ENCODE assay signal across 1 cellular context in the genomic region with DNA sequence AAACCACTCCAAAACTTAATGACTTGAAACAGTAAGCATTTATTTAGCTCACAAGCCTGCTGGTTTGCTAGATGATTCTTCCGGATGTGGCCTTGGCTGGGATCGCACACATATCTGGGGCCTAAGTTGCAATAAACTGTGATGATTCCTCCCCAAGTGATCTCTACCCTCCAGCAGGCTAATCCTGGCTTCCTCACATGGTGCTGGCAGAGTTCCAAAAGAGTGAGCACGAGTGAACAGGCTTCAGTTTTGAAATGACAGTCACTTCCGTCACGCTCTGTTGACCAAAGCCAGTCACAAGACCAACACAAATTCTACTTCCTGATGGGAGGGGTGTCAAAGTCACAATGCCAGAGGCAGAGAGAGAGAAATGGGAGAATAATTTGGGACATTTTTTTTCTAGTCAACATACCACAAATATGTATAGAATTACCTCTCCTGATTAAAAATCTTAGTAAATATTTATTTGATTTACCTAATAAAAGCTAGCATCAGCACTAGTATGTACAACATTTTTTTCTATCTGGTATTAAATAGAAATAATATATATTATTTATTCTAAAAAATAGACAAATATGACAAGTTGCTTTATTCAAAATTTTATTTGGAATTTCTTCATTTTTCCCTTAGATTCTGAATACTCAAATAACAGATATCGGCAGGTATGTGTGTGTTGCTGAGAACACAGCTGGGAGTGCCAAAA.
TF ChIP-seq lines count a peak whose summit lies in the region.

No MANE protein-coding gene starts in this region.

TF ChIP-seq in GM12878, 131 proteins besides CTCF, POLR2A, EP300 and RAD21 (continued from another document and continues in another):
- TF ChIP-seq, protein P1, sequence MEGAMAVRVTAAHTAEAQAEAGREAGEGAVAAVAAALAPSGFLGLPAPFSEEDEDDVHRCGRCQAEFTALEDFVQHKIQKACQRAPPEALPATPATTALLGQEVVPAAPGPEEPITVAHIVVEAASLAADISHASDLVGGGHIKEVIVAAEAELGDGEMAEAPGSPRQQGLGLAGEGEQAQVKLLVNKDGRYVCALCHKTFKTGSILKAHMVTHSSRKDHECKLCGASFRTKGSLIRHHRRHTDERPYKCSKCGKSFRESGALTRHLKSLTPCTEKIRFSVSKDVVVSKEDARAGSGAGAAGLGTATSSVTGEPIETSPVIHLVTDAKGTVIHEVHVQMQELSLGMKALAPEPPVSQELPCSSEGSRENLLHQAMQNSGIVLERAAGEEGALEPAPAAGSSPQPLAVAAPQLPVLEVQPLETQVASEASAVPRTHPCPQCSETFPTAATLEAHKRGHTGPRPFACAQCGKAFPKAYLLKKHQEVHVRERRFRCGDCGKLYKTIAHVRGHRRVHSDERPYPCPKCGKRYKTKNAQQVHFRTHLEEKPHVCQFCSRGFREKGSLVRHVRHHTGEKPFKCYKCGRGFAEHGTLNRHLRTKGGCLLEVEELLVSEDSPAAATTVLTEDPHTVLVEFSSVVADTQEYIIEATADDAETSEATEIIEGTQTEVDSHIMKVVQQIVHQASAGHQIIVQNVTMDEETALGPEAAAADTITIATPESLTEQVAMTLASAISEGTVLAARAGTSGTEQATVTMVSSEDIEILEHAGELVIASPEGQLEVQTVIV (IDR thresholded peaks at IDR 0.05; ENCODE audit: borderline replicate concordance, partially characterized antibody): no peak
- TF ChIP-seq, protein P2, sequence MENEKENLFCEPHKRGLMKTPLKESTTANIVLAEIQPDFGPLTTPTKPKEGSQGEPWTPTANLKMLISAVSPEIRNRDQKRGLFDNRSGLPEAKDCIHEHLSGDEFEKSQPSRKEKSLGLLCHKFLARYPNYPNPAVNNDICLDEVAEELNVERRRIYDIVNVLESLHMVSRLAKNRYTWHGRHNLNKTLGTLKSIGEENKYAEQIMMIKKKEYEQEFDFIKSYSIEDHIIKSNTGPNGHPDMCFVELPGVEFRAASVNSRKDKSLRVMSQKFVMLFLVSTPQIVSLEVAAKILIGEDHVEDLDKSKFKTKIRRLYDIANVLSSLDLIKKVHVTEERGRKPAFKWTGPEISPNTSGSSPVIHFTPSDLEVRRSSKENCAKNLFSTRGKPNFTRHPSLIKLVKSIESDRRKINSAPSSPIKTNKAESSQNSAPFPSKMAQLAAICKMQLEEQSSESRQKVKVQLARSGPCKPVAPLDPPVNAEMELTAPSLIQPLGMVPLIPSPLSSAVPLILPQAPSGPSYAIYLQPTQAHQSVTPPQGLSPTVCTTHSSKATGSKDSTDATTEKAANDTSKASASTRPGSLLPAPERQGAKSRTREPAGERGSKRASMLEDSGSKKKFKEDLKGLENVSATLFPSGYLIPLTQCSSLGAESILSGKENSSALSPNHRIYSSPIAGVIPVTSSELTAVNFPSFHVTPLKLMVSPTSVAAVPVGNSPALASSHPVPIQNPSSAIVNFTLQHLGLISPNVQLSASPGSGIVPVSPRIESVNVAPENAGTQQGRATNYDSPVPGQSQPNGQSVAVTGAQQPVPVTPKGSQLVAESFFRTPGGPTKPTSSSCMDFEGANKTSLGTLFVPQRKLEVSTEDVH (IDR thresholded peaks at IDR 0.05; ENCODE audit: low read depth, partially characterized antibody): no peak
- TF ChIP-seq, protein P3, sequence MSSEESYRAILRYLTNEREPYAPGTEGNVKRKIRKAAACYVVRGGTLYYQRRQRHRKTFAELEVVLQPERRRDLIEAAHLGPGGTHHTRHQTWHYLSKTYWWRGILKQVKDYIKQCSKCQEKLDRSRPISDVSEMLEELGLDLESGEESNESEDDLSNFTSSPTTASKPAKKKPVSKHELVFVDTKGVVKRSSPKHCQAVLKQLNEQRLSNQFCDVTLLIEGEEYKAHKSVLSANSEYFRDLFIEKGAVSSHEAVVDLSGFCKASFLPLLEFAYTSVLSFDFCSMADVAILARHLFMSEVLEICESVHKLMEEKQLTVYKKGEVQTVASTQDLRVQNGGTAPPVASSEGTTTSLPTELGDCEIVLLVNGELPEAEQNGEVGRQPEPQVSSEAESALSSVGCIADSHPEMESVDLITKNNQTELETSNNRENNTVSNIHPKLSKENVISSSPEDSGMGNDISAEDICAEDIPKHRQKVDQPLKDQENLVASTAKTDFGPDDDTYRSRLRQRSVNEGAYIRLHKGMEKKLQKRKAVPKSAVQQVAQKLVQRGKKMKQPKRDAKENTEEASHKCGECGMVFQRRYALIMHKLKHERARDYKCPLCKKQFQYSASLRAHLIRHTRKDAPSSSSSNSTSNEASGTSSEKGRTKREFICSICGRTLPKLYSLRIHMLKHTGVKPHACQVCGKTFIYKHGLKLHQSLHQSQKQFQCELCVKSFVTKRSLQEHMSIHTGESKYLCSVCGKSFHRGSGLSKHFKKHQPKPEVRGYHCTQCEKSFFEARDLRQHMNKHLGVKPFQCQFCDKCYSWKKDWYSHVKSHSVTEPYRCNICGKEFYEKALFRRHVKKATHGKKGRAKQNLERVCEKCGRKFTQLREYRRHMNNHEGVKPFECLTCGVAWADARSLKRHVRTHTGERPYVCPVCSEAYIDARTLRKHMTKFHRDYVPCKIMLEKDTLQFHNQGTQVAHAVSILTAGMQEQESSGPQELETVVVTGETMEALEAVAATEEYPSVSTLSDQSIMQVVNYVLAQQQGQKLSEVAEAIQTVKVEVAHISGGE (CRISPR knock-in tag; IDR thresholded peaks at IDR 0.05): no peak
- peak; percentile 40; the same call in 1 of the 2 replicates for TF ChIP-seq EED (IDR thresholded peaks at IDR 0.05; ENCODE audit: low read depth)
- TF ChIP-seq RELA (IDR thresholded peaks at IDR 0.05; ENCODE audit: borderline replicate concordance, partially characterized antibody): no peak
- TF ChIP-seq, protein P4, sequence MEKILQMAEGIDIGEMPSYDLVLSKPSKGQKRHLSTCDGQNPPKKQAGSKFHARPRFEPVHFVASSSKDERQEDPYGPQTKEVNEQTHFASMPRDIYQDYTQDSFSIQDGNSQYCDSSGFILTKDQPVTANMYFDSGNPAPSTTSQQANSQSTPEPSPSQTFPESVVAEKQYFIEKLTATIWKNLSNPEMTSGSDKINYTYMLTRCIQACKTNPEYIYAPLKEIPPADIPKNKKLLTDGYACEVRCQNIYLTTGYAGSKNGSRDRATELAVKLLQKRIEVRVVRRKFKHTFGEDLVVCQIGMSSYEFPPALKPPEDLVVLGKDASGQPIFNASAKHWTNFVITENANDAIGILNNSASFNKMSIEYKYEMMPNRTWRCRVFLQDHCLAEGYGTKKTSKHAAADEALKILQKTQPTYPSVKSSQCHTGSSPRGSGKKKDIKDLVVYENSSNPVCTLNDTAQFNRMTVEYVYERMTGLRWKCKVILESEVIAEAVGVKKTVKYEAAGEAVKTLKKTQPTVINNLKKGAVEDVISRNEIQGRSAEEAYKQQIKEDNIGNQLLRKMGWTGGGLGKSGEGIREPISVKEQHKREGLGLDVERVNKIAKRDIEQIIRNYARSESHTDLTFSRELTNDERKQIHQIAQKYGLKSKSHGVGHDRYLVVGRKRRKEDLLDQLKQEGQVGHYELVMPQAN (conservative IDR thresholded peaks at IDR 0.05): no peak
- TF ChIP-seq BRCA1 (IDR thresholded peaks at IDR 0.05; ENCODE audit: low read depth, low read length): no peak
- TF ChIP-seq EGR1 (IDR thresholded peaks at IDR 0.05; ENCODE audit: borderline replicate concordance in 1 of 2, low read depth in 2 of 2, low read length in 2 of 2): peak in 1 of 2 experiments; percentile 17; a peak in 1 of 3 replicates
- no peak for TF ChIP-seq POU2F2 (IDR thresholded peaks at IDR 0.05; ENCODE audit: borderline replicate concordance, low read depth, low read length)
- TF ChIP-seq NR2F1 (conservative IDR thresholded peaks at IDR 0.05): no peak
- no peak for TF ChIP-seq SIX5 (IDR thresholded peaks at IDR 0.05; ENCODE audit: low read depth, low read length, severe bottlenecking)
- no peak for TF ChIP-seq SP1 (IDR thresholded peaks at IDR 0.05; ENCODE audit: low read depth, low read length)
- no peak for TF ChIP-seq SUPT20H (IDR thresholded peaks at IDR 0.05; ENCODE audit: borderline replicate concordance, control insufficient read depth, low read depth, low read length)
- TF ChIP-seq NFIC (IDR thresholded peaks at IDR 0.05; ENCODE audit: low read depth, low read length): peak; percentile 68; the same call in 1 of the 2 replicates
- no peak for TF ChIP-seq HDAC6 (IDR thresholded peaks at IDR 0.05; ENCODE audit: unreplicated experiment)
- no peak for TF ChIP-seq KLF5 (IDR thresholded peaks at IDR 0.05; ENCODE audit: partially characterized antibody)
- TF ChIP-seq, protein P5, sequence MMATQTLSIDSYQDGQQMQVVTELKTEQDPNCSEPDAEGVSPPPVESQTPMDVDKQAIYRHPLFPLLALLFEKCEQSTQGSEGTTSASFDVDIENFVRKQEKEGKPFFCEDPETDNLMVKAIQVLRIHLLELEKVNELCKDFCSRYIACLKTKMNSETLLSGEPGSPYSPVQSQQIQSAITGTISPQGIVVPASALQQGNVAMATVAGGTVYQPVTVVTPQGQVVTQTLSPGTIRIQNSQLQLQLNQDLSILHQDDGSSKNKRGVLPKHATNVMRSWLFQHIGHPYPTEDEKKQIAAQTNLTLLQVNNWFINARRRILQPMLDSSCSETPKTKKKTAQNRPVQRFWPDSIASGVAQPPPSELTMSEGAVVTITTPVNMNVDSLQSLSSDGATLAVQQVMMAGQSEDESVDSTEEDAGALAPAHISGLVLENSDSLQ (IDR thresholded peaks at IDR 0.05): peak; percentile 50; the same call in 1 of the 2 replicates
- 0 out of 2 replicates have a peak, but pooled peaks have one; percentile 60 for TF ChIP-seq MEF2A (IDR thresholded peaks at IDR 0.05; ENCODE audit: insufficient read depth, low read depth, low read length)
- peak; percentile 81 for TF ChIP-seq SMAD1 (IDR thresholded peaks at IDR 0.05; ENCODE audit: low read depth, partially characterized antibody)
- TF ChIP-seq, protein P6, sequence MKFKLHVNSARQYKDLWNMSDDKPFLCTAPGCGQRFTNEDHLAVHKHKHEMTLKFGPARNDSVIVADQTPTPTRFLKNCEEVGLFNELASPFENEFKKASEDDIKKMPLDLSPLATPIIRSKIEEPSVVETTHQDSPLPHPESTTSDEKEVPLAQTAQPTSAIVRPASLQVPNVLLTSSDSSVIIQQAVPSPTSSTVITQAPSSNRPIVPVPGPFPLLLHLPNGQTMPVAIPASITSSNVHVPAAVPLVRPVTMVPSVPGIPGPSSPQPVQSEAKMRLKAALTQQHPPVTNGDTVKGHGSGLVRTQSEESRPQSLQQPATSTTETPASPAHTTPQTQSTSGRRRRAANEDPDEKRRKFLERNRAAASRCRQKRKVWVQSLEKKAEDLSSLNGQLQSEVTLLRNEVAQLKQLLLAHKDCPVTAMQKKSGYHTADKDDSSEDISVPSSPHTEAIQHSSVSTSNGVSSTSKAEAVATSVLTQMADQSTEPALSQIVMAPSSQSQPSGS (IDR thresholded peaks at IDR 0.05; ENCODE audit: low read length): peak; percentile 65
- no peak for TF ChIP-seq TCF3 (IDR thresholded peaks at IDR 0.05; ENCODE audit: borderline replicate concordance, insufficient read depth, low read depth, low read length)
- no peak for TF ChIP-seq JUND (IDR thresholded peaks at IDR 0.05; ENCODE audit: low read depth, low read length)
- peak; percentile 46; the same call in 1 of the 2 replicates for TF ChIP-seq RAD51 (IDR thresholded peaks at IDR 0.05)
- TF ChIP-seq MTA2 (IDR thresholded peaks at IDR 0.05; ENCODE audit: low read depth): no peak
- peak; percentile 90 to 91 for TF ChIP-seq BHLHE40 (IDR thresholded peaks at IDR 0.05; ENCODE audit: borderline replicate concordance in 1 of 2, low read depth in 2 of 2, low read length in 1 of 2)
- TF ChIP-seq SMAD5 (IDR thresholded peaks at IDR 0.05; ENCODE audit: low read depth): no peak
- peak in 1 of 2 experiments; percentile 97; a peak in 2 of 4 replicates for TF ChIP-seq ETV6 (conservative IDR thresholded peaks at IDR 0.05 in 1 of 2, IDR thresholded peaks at IDR 0.05 in 1 of 2; ENCODE audit: borderline replicate concordance in 1 of 2, low read depth in 1 of 2)
- TF ChIP-seq SMC3 (IDR thresholded peaks at IDR 0.05; ENCODE audit: borderline replicate concordance, low read length): no peak
- TF ChIP-seq HDAC2 (IDR thresholded peaks at IDR 0.05): no peak
- 0 out of 2 replicates have a peak, but pooled peaks have one; percentile 22 for TF ChIP-seq CREM (IDR thresholded peaks at IDR 0.05; ENCODE audit: low read depth)
- peak; percentile 43; the same call in 1 of the 2 replicates for TF ChIP-seq BCL11A (IDR thresholded peaks at IDR 0.05; ENCODE audit: low read depth, low read length)
- no peak for TF ChIP-seq SIN3A (IDR thresholded peaks at IDR 0.05; ENCODE audit: low read depth, low read length)
- TF ChIP-seq, protein P7, sequence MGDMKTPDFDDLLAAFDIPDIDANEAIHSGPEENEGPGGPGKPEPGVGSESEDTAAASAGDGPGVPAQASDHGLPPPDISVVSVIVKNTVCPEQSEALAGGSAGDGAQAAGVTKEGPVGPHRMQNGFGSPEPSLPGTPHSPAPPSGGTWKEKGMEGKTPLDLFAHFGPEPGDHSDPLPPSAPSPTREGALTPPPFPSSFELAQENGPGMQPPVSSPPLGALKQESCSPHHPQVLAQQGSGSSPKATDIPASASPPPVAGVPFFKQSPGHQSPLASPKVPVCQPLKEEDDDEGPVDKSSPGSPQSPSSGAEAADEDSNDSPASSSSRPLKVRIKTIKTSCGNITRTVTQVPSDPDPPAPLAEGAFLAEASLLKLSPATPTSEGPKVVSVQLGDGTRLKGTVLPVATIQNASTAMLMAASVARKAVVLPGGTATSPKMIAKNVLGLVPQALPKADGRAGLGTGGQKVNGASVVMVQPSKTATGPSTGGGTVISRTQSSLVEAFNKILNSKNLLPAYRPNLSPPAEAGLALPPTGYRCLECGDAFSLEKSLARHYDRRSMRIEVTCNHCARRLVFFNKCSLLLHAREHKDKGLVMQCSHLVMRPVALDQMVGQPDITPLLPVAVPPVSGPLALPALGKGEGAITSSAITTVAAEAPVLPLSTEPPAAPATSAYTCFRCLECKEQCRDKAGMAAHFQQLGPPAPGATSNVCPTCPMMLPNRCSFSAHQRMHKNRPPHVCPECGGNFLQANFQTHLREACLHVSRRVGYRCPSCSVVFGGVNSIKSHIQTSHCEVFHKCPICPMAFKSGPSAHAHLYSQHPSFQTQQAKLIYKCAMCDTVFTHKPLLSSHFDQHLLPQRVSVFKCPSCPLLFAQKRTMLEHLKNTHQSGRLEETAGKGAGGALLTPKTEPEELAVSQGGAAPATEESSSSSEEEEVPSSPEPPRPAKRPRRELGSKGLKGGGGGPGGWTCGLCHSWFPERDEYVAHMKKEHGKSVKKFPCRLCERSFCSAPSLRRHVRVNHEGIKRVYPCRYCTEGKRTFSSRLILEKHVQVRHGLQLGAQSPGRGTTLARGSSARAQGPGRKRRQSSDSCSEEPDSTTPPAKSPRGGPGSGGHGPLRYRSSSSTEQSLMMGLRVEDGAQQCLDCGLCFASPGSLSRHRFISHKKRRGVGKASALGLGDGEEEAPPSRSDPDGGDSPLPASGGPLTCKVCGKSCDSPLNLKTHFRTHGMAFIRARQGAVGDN (IDR thresholded peaks at IDR 0.05): no peak
- peak; percentile 100 for TF ChIP-seq PAX5 (IDR thresholded peaks at IDR 0.05; ENCODE audit: borderline replicate concordance, low read depth, low read length)
- peak; percentile 39; the same call in 1 of the 2 replicates for TF ChIP-seq ATF7 (IDR thresholded peaks at IDR 0.05; ENCODE audit: low read depth)
- peak; percentile 72 for TF ChIP-seq RUNX3 (IDR thresholded peaks at IDR 0.05; ENCODE audit: low read length)
